In the genomic region with DNA sequence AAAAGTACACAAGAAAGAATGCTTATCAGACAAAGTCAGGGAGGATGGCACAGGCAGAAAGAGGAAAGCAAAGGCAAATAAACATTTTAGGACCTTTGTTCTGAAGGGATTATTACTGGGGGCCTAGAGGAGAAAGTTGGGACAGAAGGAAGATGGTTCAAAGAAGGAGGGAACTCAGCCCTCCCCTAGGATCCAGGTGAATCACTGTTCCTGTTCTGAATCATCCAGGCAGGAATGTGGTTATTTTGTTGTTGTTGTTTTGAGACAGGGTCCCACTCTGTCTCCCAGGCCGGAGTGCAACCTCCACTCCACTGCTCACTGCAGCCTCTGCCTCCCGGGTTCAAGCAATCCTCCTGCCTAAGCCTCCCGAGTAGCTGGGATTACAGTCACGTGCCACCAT, we compare ENCODE assay signal across 21 cellular contexts.
"Had no signal": no experiment of that assay in that cellular context is flagged by ENCODE, and none has a peak within 500 bp of the region (broad histone marks: within the 10 kb centered on the region; RNA-seq: fewer than 3 reads in every experiment).

No MANE protein-coding gene starts in this region.

- H3K27ac ChIP-seq: gastrocnemius medialis, heart right ventricle, parathyroid adenoma, prostate gland, right lobe of liver, suprapubic skin, thyroid gland, uterus had no signal

- DNase-seq: erythroblast; gastrocnemius medialis; heart right ventricle; hypothalamus; left ventricle myocardium superior; naive thymus-derived CD4-positive, alpha-beta T cell; nephron progenitor cell; stimulated activated CD4-positive, alpha-beta T cell treated with anti-CD3 and anti-CD28 coated beads, Interleukin-4, amount 100 ng/mL, for 1 hour; stimulated activated CD8-positive, alpha-beta memory T cell treated with anti-CD3 and anti-CD28 coated beads, Interleukin-4, amount 100 ng/mL, for 48 hours; stimulated activated naive CD8-positive, alpha-beta T cell treated with anti-CD3 and anti-CD28 coated beads, Interleukin-15, Interleukin-2, amounts not matched to agents 100 U/mL and 50 U/mL, for 24 hours; thyroid gland; uterus had no signal

- H2AFZ ChIP-seq: parathyroid adenoma had no signal

- H3K4me1 ChIP-seq: parathyroid adenoma, prostate gland, right lobe of liver had no signal

- FAIRE-seq: colon, islet of Langerhans had no signal

- H3K36me3 ChIP-seq: gastrocnemius medialis, heart right ventricle, prostate gland, right lobe of liver, suprapubic skin, thyroid gland, uterus had no signal

- H3K9me3 Mint-ChIP-seq: stimulated activated effector memory CD8-positive, alpha-beta T cell treated with anti-CD3 and anti-CD28 coated beads, Interleukin-12 subunit alpha, Interleukin-12 subunit beta, amount 100 ng/mL, for 72 hours; type B pancreatic cell had no signal

- H3K27ac Mint-ChIP-seq: dendritic cell treated with granulocyte-macrophage colony-stimulating factor and Interleukin-4, amounts not matched to agents 40 ng/mL and 50 ng/mL, for 4 days; nephron progenitor cell; stimulated activated effector memory CD8-positive, alpha-beta T cell treated with anti-CD3 and anti-CD28 coated beads, Interleukin-12 subunit alpha, Interleukin-12 subunit beta, amount 100 ng/mL, for 72 hours; type B pancreatic cell had no signal

- H3K27me3 ChIP-seq: gastrocnemius medialis, heart right ventricle, right lobe of liver, suprapubic skin, thyroid gland, uterus had no signal

- H3K9me3 ChIP-seq: gastrocnemius medialis, heart right ventricle, prostate gland, right lobe of liver, suprapubic skin, thyroid gland, uterus had no signal

- H3K9ac ChIP-seq: parathyroid adenoma had no signal

- H3K4me3 ChIP-seq: gastrocnemius medialis, heart right ventricle, prostate gland, right lobe of liver, suprapubic skin, thyroid gland, uterus had no signal

- H3K4me3 Mint-ChIP-seq: dendritic cell treated with granulocyte-macrophage colony-stimulating factor and Interleukin-4, amounts not matched to agents 40 ng/mL and 50 ng/mL, for 4 days; naive thymus-derived CD4-positive, alpha-beta T cell; nephron progenitor cell; stimulated activated effector memory CD8-positive, alpha-beta T cell treated with anti-CD3 and anti-CD28 coated beads, Interleukin-12 subunit alpha, Interleukin-12 subunit beta, amount 100 ng/mL, for 72 hours; type B pancreatic cell had no signal

- ATAC-seq: gastrocnemius medialis; heart right ventricle; left ventricle myocardium superior; naive thymus-derived CD4-positive, alpha-beta T cell; right lobe of liver; stimulated activated effector memory CD8-positive, alpha-beta T cell treated with anti-CD3 and anti-CD28 coated beads, Interleukin-12 subunit alpha, Interleukin-12 subunit beta, amount 100 ng/mL, for 72 hours; stimulated activated naive CD8-positive, alpha-beta T cell treated with anti-CD3 and anti-CD28 coated beads, Interleukin-15, Interleukin-2, amounts not matched to agents 100 U/mL and 50 U/mL, for 24 hours had no signal

- H3K36me3 Mint-ChIP-seq: type B pancreatic cell had no signal
